Comparison of ENCODE assay signal across 8 cellular contexts in the genomic region with DNA sequence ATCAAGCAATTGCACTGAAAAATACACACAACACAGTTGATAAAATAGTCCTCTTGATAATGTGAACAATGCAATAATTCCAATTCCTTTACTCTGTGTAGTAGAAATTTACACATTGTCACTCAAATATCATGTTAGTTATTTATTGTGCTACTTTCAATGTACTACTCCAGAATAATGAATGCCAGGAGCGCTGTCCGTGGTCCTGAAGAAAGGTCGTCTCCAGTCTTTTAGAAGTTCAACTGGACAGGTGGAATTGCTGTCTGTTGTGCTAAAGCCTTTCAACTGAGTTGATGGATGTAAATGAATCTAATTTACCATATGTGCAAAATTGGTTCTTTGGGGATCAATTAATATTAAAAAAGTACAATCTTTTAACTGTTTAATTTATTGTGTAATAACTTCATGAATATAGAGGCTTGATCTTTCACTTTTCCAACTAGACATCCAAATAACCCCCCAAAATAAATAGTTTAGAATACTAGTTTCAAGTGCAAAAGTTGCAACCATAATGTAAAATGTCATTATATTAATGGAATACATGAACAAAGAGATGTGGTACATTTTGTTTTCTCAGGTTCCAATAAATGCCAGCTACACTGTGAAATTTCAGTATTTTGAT. TPM values are rescaled to one million over a fixed set of nuclear protein-coding genes. Genes with fewer than 3 reads are reported as not detected.
DNase-seq lines count a peak whose midpoint lies in the region; ATAC-seq lines count a peak whose summit lies in the region.

No MANE protein-coding gene starts in this region.

- no peaks in the 10 kb centered on the region for H3K79me1 ChIP-seq in trophoblast cell (ENCODE audit: low read length)

- H3K9me3 ChIP-seq in endocrine pancreas (ENCODE audit: control insufficient read depth, low read length) (no peaks in the 10 kb centered on the region), trophoblast cell (ENCODE audit: insufficient read depth, low read depth, low read length) (peaks cover 4% of the 10 kb centered on the region)

- WGBS in trophoblast cell (ENCODE audit: extremely low coverage, insufficient coverage, insufficient read length) = no CpG with 5 or more reads among the region's 3 CpGs

- H3K36me3 ChIP-seq in endocrine pancreas (ENCODE audit: control insufficient read depth, insufficient read depth, low read length) (no peaks in the 10 kb centered on the region), trophoblast cell (ENCODE audit: control insufficient read depth in 1 of 2, insufficient read depth in 2 of 2, low read length in 2 of 2) (no peaks in the 10 kb centered on the region)

- peaks cover 4% of the 10 kb centered on the region for H3K9me3 Mint-ChIP-seq in activated naive CD8-positive, alpha-beta T cell treated with anti-CD3 and anti-CD28 coated beads, Interleukin-2, amount 10 ng/mL, durations not matched to agents 7 days and 5 days
- H3K9me3 Mint-ChIP-seq in activated naive CD8-positive, alpha-beta T cell treated with anti-CD3 and anti-CD28 coated beads for 36 hours = peaks cover 6% of the 10 kb centered on the region

- no peak overlapping the region for H2AFZ ChIP-seq in trophoblast cell (ENCODE audit: insufficient read depth, low read length, poor library complexity)

- H3K14ac ChIP-seq in trophoblast cell (ENCODE audit: low read length) = no peak overlapping the region

- peak; percentile 52 for DNase-seq in activated naive CD8-positive, alpha-beta T cell treated with anti-CD3 and anti-CD28 coated beads, Interleukin-2, amount 10 ng/mL, durations not matched to agents 7 days and 5 days
- DNase-seq in activated naive CD8-positive, alpha-beta T cell treated with anti-CD3 and anti-CD28 coated beads for 36 hours = no peak
- DNase-seq in RPMI8226 (peak; percentile 70), trophoblast cell (peak; percentile 76 to 90), cerebellar nuclear complex (lab: John Stamatoyannopoulos, UW) (no peak), DMS153 treated with DMSO at 0.1 percent for 48 hours (lab: John Stamatoyannopoulos, UW; ENCODE audit: unreplicated experiment) (no peak)

- no peak overlapping the region for H3K23ac ChIP-seq in trophoblast cell (ENCODE audit: low read length)

- H3K4me1 ChIP-seq in endocrine pancreas (ENCODE audit: control insufficient read depth, insufficient read depth, low read length) = peaks cover 27% of the 10 kb centered on the region
- peaks cover 3 to 8% of the 10 kb centered on the region in 2 experiments for H3K4me1 ChIP-seq in trophoblast cell (ENCODE audit: control insufficient read depth in 1 of 2, insufficient read depth in 2 of 2, low read length in 2 of 2)

- H3K9ac ChIP-seq in endocrine pancreas (ENCODE audit: control insufficient read depth, insufficient read depth, low read length) = no peak overlapping the region
- H3K9ac ChIP-seq in trophoblast cell (ENCODE audit: low read length) = no peak overlapping the region

- H3K36me3 Mint-ChIP-seq in activated naive CD8-positive, alpha-beta T cell treated with anti-CD3 and anti-CD28 coated beads, Interleukin-2, amount 10 ng/mL, durations not matched to agents 7 days and 5 days = no peaks in the 10 kb centered on the region
- no peaks in the 10 kb centered on the region for H3K36me3 Mint-ChIP-seq in activated naive CD8-positive, alpha-beta T cell treated with anti-CD3 and anti-CD28 coated beads for 36 hours

- no peak overlapping the region for H4K12ac ChIP-seq in trophoblast cell (ENCODE audit: low read depth, low read length)

- ATAC-seq in activated naive CD8-positive, alpha-beta T cell treated with anti-CD3 and anti-CD28 coated beads, Interleukin-2, amount 10 ng/mL, durations not matched to agents 7 days and 5 days (ENCODE audit: low read depth) = no peak
- no peak for ATAC-seq in GM18909 (IDR thresholded peaks at IDR 0.05; ENCODE audit: poor library complexity, unreplicated experiment)

- peak overlapping the region; percentile 1 for H3K4me3 ChIP-seq in endocrine pancreas (ENCODE audit: control insufficient read depth, insufficient read depth, low read length)
- H3K4me3 ChIP-seq in trophoblast cell (ENCODE audit: low read depth, low read length) = no peak overlapping the region

- H3K27me3 ChIP-seq in endocrine pancreas (ENCODE audit: control insufficient read depth, insufficient read depth, low read length) (no peaks in the 10 kb centered on the region), trophoblast cell (ENCODE audit: insufficient read depth, low read length) (peaks cover 43% of the 10 kb centered on the region)

- H3K4me2 ChIP-seq in trophoblast cell (ENCODE audit: low read length) = no peak overlapping the region

- H3K27ac Mint-ChIP-seq in activated naive CD8-positive, alpha-beta T cell treated with anti-CD3 and anti-CD28 coated beads, Interleukin-2, amount 10 ng/mL, durations not matched to agents 7 days and 5 days = no peak overlapping the region
- H3K27ac Mint-ChIP-seq in activated naive CD8-positive, alpha-beta T cell treated with anti-CD3 and anti-CD28 coated beads for 36 hours = no peak overlapping the region

- no peak overlapping the region for H2BK5ac ChIP-seq in trophoblast cell (ENCODE audit: low read depth, low read length, poor library complexity)

- H2BK120ac ChIP-seq in trophoblast cell (ENCODE audit: insufficient read depth, low read length, poor library complexity) = no peak overlapping the region

- POLR2A ChIA-PET in activated naive CD8-positive, alpha-beta T cell treated with anti-CD3 and anti-CD28 coated beads, Interleukin-2, amount 10 ng/mL, durations not matched to agents 7 days and 5 days (lab: Charles Lee) = no interaction called here

- no peaks in the 10 kb centered on the region for H3K79me2 ChIP-seq in trophoblast cell (ENCODE audit: control insufficient read depth, insufficient read depth, low read length, poor library complexity)

- peaks cover 59% of the 10 kb centered on the region for H3K27me3 Mint-ChIP-seq in activated naive CD8-positive, alpha-beta T cell treated with anti-CD3 and anti-CD28 coated beads, Interleukin-2, amount 10 ng/mL, durations not matched to agents 7 days and 5 days
- H3K27me3 Mint-ChIP-seq in activated naive CD8-positive, alpha-beta T cell treated with anti-CD3 and anti-CD28 coated beads for 36 hours = peaks cover 75% of the 10 kb centered on the region

- H2AK5ac ChIP-seq in trophoblast cell (ENCODE audit: low read length) = no peak overlapping the region

- no peak overlapping the region for H3K27ac ChIP-seq in trophoblast cell (ENCODE audit: low read depth, low read length)

- peaks cover 4% of the 10 kb centered on the region for H3K4me1 Mint-ChIP-seq in activated naive CD8-positive, alpha-beta T cell treated with anti-CD3 and anti-CD28 coated beads, Interleukin-2, amount 10 ng/mL, durations not matched to agents 7 days and 5 days
- H3K4me1 Mint-ChIP-seq in activated naive CD8-positive, alpha-beta T cell treated with anti-CD3 and anti-CD28 coated beads for 36 hours = no peaks in the 10 kb centered on the region

- no peak overlapping the region for H3K4ac ChIP-seq in trophoblast cell (ENCODE audit: low read depth, low read length)

- H2BK12ac ChIP-seq in trophoblast cell (ENCODE audit: low read length) = no peak overlapping the region

- H3K18ac ChIP-seq in trophoblast cell (ENCODE audit: low read length) = no peak overlapping the region

- H3K4me3 Mint-ChIP-seq in activated naive CD8-positive, alpha-beta T cell treated with anti-CD3 and anti-CD28 coated beads, Interleukin-2, amount 10 ng/mL, durations not matched to agents 7 days and 5 days = no peak overlapping the region
- no peak overlapping the region for H3K4me3 Mint-ChIP-seq in activated naive CD8-positive, alpha-beta T cell treated with anti-CD3 and anti-CD28 coated beads for 36 hours

- H4K91ac ChIP-seq in trophoblast cell (ENCODE audit: low read depth, low read length) = no peak overlapping the region

- H4K8ac ChIP-seq in trophoblast cell (ENCODE audit: low read depth, low read length) = no peak overlapping the region

RNA-seq across cellular contexts. Expression of gene GRIK2, which starts 3.2 kb away (rescaled TPM):
- under 1 TPM in 1 of 2 experiments, not detected in 1; 0.14 TPM for total RNA-seq in activated naive CD8-positive, alpha-beta T cell treated with anti-CD3 and anti-CD28 coated beads, Interleukin-2, amount 10 ng/mL, durations not matched to agents 7 days and 5 days
- not detected for total RNA-seq in activated naive CD8-positive, alpha-beta T cell treated with anti-CD3 and anti-CD28 coated beads for 36 hours
- 0.05 and 0.10 TPM in 2 replicates for polyA plus RNA-seq in trophoblast cell (2013)

Comparison
In these comparisons a context has a peak if more than half of its experiments do, and no peak if none do; other contexts are left out.
1. DNase-seq: peak in activated naive CD8-positive, alpha-beta T cell treated with anti-CD3 and anti-CD28 coated beads, Interleukin-2, amount 10 ng/mL, durations not matched to agents 7 days and 5 days (single experiment), RPMI8226 (single experiment) and trophoblast cell (2 of 2); none in activated naive CD8-positive, alpha-beta T cell treated with anti-CD3 and anti-CD28 coated beads for 36 hours (single experiment), cerebellar nuclear complex (0 of 2) and DMS153 treated with DMSO at 0.1 percent for 48 hours (single experiment).